In genomic region chr6:135497412-135498177, GRCh38 we compare ENCODE assay signal across 9 cellular contexts. TPM values are rescaled to one million over a fixed set of nuclear protein-coding genes. Genes with fewer than 3 reads are reported as not detected.
A peak's percentile ranks its signal among the peaks of the same experiment; 100 is the strongest.
DNase-seq lines count a peak whose midpoint lies in the region; ATAC-seq, FAIRE-seq and TF ChIP-seq lines count a peak whose summit lies in the region.
"Had no signal": no experiment of that assay in that cellular context is flagged by ENCODE, and none has a peak within 500 bp of the region (broad histone marks: within the 10 kb centered on the region; RNA-seq: fewer than 3 reads in every experiment).

TSS of gene AHI1 (minus strand) at chr6:135497740. CDS start at chr6:135492237, 5,503 bp downstream.

- TF ChIP-seq CTCF in WERI-Rb-1 (IDR thresholded peaks at IDR 0.05; ENCODE audit: low read depth, low read length) (no peak), bronchial epithelial cell (IDR thresholded peaks at IDR 0.05; ENCODE audit: insufficient read depth, low read length, severe bottlenecking) (no peak), spleen (IDR thresholded peaks at IDR 0.05 in 8 of 11, conservative IDR thresholded peaks at IDR 0.05 in 3 of 11) (peak in 7 of 11 experiments; percentile 31 to 57 (median 45))

- H3K4me3 ChIP-seq in WERI-Rb-1 (ENCODE audit: low read depth, low read length): peak within 1 kb of the TSS; percentile 75
- H3K4me3 ChIP-seq in bronchial epithelial cell (ENCODE audit: low read depth, low read length): peak within 1 kb of the TSS; percentile 94
- peak within 1 kb of the TSS; percentile 82 to 97 (median 96) for H3K4me3 ChIP-seq in spleen

- peaks cover 0 to 7% (median 0%) of the 10 kb centered on the region in 3 donors for H3K27me3 Mint-ChIP-seq in immature natural killer cell (ENCODE audit: low read depth in 3 of 3)

- peaks cover 0 to 4% (median 0%) of the 10 kb centered on the region in 3 donors for H3K36me3 Mint-ChIP-seq in immature natural killer cell

- peak in 2 of 3 donors; percentile 73 to 88 for TF ChIP-seq POLR2A in spleen (IDR thresholded peaks at IDR 0.05)

- peak within 1 kb of the TSS in 3 of 5 donors; percentile 28 to 42 (median 33) for H3K4me3 Mint-ChIP-seq in immature natural killer cell

- 0 to 2% (median 0%) methylated on average over 12 to 85 of the region's 85 CpGs for WGBS in spleen, 5 donors

- H3K4me1 Mint-ChIP-seq in immature natural killer cell: peaks cover 6 to 12% of the 10 kb centered on the region in 2 donors

- peak; percentile 85 for ATAC-seq in GM18870 (IDR thresholded peaks at IDR 0.05; ENCODE audit: unreplicated experiment)
- peak; percentile 95 for ATAC-seq in HG03103 (IDR thresholded peaks at IDR 0.05; ENCODE audit: low read depth, unreplicated experiment)

- no peak for FAIRE-seq in bronchial epithelial cell (lab: Jason Lieb, UNC)
- FAIRE-seq: TTC549 had no signal

- H3K9me3 ChIP-seq in WERI-Rb-1 (ENCODE audit: severe bottlenecking) (no peaks in the 10 kb centered on the region), spleen (no peaks in the 10 kb centered on the region)

- peak within 1 kb of the TSS in 1 of 6 donors; percentile 86 for H3K27ac Mint-ChIP-seq in immature natural killer cell

- intact Hi-C loops in spleen (cut with DNase I; ENCODE audit: low total_unique reads): no loop called here

- peaks cover 22% of the 10 kb centered on the region for H3K36me3 ChIP-seq in WERI-Rb-1
- H3K36me3 ChIP-seq in bronchial epithelial cell (ENCODE audit: control insufficient read depth, insufficient read depth, low read length): no peaks in the 10 kb centered on the region
- peaks cover 0 to 7% (median 0%) of the 10 kb centered on the region in 6 donors for H3K36me3 ChIP-seq in spleen

- peak; percentile 95 for DNase-seq in AG08396 (ENCODE audit: low spot score)
- DNase-seq in NCI-H2196 treated with DMSO at 0.1 percent for 48 hours (lab: John Stamatoyannopoulos, UW; ENCODE audit: unreplicated experiment): peak; percentile 87
- DNase-seq in WERI-Rb-1: peak; percentile 95
- peak; percentile 74 for DNase-seq in bronchial epithelial cell (ENCODE audit: low read depth)
- peak; percentile 89 to 97 (median 95) for DNase-seq in immature natural killer cell
- peak; percentile 97 for DNase-seq in spleen

- H3K27ac ChIP-seq in WERI-Rb-1 (peak within 1 kb of the TSS; percentile 97), spleen (peak within 1 kb of the TSS; percentile 86 to 95 (median 92))

- peaks cover 12 to 28% (median 20%) of the 10 kb centered on the region in 6 donors for H3K4me1 ChIP-seq in spleen

- H3K27me3 ChIP-seq in WERI-Rb-1 (ENCODE audit: insufficient read depth, low read depth, severe bottlenecking) (no peaks in the 10 kb centered on the region), bronchial epithelial cell (ENCODE audit: control insufficient read depth, insufficient read depth, low read length) (no peaks in the 10 kb centered on the region), spleen (replicated peaks in 1 of 7) (no peaks in the 10 kb centered on the region)

- no peaks in the 10 kb centered on the region for H3K9me3 Mint-ChIP-seq in immature natural killer cell

RNA-seq across cellular contexts. Expression of gene AHI1, which starts in this region (rescaled TPM):
- 5.5 and 7.8 TPM in 2 replicates for total RNA-seq in bronchial epithelial cell
- 1 to 10 TPM; 1.5 to 4.9 (median 4.5) TPM for polyA plus RNA-seq in immature natural killer cell
- total RNA-seq in spleen: 10 to 100 TPM; 11.0 to 21.8 (median 18.5) TPM
- 1 to 10 TPM; 3.6 to 9.5 (median 7.5) TPM for polyA plus RNA-seq in spleen

Comparison
In these comparisons a context has a peak if more than half of its experiments do, and no peak if none do; other contexts are left out.
1. Peak in every context shown above with its lines: DNase-seq, ATAC-seq, H3K4me3 ChIP-seq and H3K27ac ChIP-seq.
2. CTCF ChIP-seq: peak in spleen (7 of 11); none in WERI-Rb-1 (single experiment) and bronchial epithelial cell (single experiment).